ENCODE assay signal across 11 cellular contexts in genomic region chr21:41765393-41765950, GRCh38. TPM values are rescaled to one million over a fixed set of nuclear protein-coding genes. Genes with fewer than 3 reads are reported as not detected.
DNase-seq lines count a peak whose midpoint lies in the region; ATAC-seq, FAIRE-seq and TF ChIP-seq lines count a peak whose summit lies in the region.
"Had no signal": no experiment of that assay in that cellular context is flagged by ENCODE, and none has a peak within 500 bp of the region (broad histone marks: within the 10 kb centered on the region; RNA-seq: fewer than 3 reads in every experiment).

No MANE protein-coding gene starts in this region.

- H3K36me3 ChIP-seq in pancreas = no peaks in the 10 kb centered on the region

- no peak for TF ChIP-seq CTCF in Calu3 (IDR thresholded peaks at IDR 0.05; ENCODE audit: unreplicated experiment)
- TF ChIP-seq CTCF in foreskin keratinocyte (conservative IDR thresholded peaks at IDR 0.05) = no peak
- no peak for TF ChIP-seq CTCF in pancreas (IDR thresholded peaks at IDR 0.05)

- intact Hi-C loops in Calu3 (cut with micrococcal nuclease; ENCODE audit: unreplicated experiment) = loop anchor here (5.0 kb wide), 1 partner anchor 103 kb away; no protein-coding TSS in a partner anchor
- intact Hi-C loops in pancreas (cut with DNase I) = no loop called here

- H3K4me3 ChIP-seq in pancreas = peak overlapping the region; percentile 53 to 79 (median 74)

- H3K27ac ChIP-seq in foreskin keratinocyte (peak overlapping the region; percentile 95), pancreas (peak overlapping the region; percentile 82 to 96 (median 93))

- H3K4me1 Mint-ChIP-seq in Calu3 (ENCODE audit: low read depth, unreplicated experiment) = peaks cover 55% of the 10 kb centered on the region
- peaks cover 29 to 53% of the 10 kb centered on the region in 2 donors for H3K4me1 Mint-ChIP-seq in stimulated activated naive B cell treated with anti-CD40 and anti-IgM and Interleukin-4, amounts not matched to agents 10 μg/mL and 1 μg/mL and 100 μg/mL, for 72 hours

- peak overlapping the region; percentile 83 for H3K27ac Mint-ChIP-seq in Calu3 (ENCODE audit: unreplicated experiment)
- no peak overlapping the region for H3K27ac Mint-ChIP-seq in stimulated activated naive B cell treated with anti-CD40 and anti-IgM and Interleukin-4, amounts not matched to agents 10 μg/mL and 1 μg/mL and 100 μg/mL, for 72 hours

- peaks cover 29% of the 10 kb centered on the region for H3K4me1 ChIP-seq in foreskin keratinocyte
- H3K4me1 ChIP-seq in pancreas = peaks cover 29 to 51% (median 36%) of the 10 kb centered on the region in 3 donors

- TF ChIP-seq POLR2A in erythroblast (IDR thresholded peaks at IDR 0.05; ENCODE audit: low read length) = no peak

- FAIRE-seq in RCC 7860 (lab: Jason Lieb, UNC) = no peak
- FAIRE-seq in pancreas (lab: Jason Lieb, UNC) = no peak

- 14 to 19% methylated on average over 14 of the region's 14 CpGs for WGBS in pancreas, 2 donors

- H3K27me3 ChIP-seq in foreskin keratinocyte = no peaks in the 10 kb centered on the region
- H3K27me3 ChIP-seq in pancreas = no peaks in the 10 kb centered on the region

- H3K27me3 Mint-ChIP-seq in Calu3 (ENCODE audit: unreplicated experiment) = no peaks in the 10 kb centered on the region
- peaks cover 76 to 91% of the 10 kb centered on the region in 2 donors for H3K27me3 Mint-ChIP-seq in stimulated activated naive B cell treated with anti-CD40 and anti-IgM and Interleukin-4, amounts not matched to agents 10 μg/mL and 1 μg/mL and 100 μg/mL, for 72 hours

- peaks cover 83% of the 10 kb centered on the region for H3K36me3 Mint-ChIP-seq in Calu3 (ENCODE audit: insufficient read depth, unreplicated experiment)
- H3K36me3 Mint-ChIP-seq in stimulated activated naive B cell treated with anti-CD40 and anti-IgM and Interleukin-4, amounts not matched to agents 10 μg/mL and 1 μg/mL and 100 μg/mL, for 72 hours = peaks cover 0 to 4% of the 10 kb centered on the region in 2 donors

- H3K9me3 ChIP-seq in pancreas = no peaks in the 10 kb centered on the region

- DNase-seq in Calu3 = no peak
- DNase-seq in RCC 7860 (ENCODE audit: low spot score) = peak; percentile 32
- DNase-seq in foreskin keratinocyte = peak in 1 of 2 donors; percentile 20
- peak in 2 of 6 donors; percentile 24 to 57 for DNase-seq in pancreas
- no peak for DNase-seq in stimulated activated naive B cell treated with anti-CD40 and anti-IgM and Interleukin-4, amounts not matched to agents 10 μg/mL and 1 μg/mL and 100 μg/mL, for 72 hours
- DNase-seq in GM19240 (ENCODE audit: insufficient read length, low spot score) = no peak
- no peak for DNase-seq in T-helper 1 cell
- no peak for DNase-seq in erythroblast (lab: John Stamatoyannopoulos, UW)
- DNase-seq: left cardiac atrium; Right ventricle myocardium superior; stimulated activated CD4-positive, alpha-beta T cell treated with anti-CD3 and anti-CD28 coated beads, Interleukin-2, amount 100 ng/mL, for 24 hours had no signal

- H3K4me3 Mint-ChIP-seq in Calu3 (ENCODE audit: low read depth, unreplicated experiment) = peak overlapping the region; percentile 76
- no peak overlapping the region for H3K4me3 Mint-ChIP-seq in stimulated activated naive B cell treated with anti-CD40 and anti-IgM and Interleukin-4, amounts not matched to agents 10 μg/mL and 1 μg/mL and 100 μg/mL, for 72 hours

- CTCF ChIA-PET in Calu3 (lab: Charles Lee) = interaction anchor here (1.5 kb wide), 1 partner anchor 87 kb away, joined by 7 read pairs; no protein-coding TSS in a partner anchor

- TSS peak; percentile 68 for BruUV-seq in Calu3 (replicated peaks; lab: Mats Ljungman, UMichigan)

- ATAC-seq in foreskin keratinocyte = no peak
- no peak for ATAC-seq in pancreas
- no peak for ATAC-seq in stimulated activated naive B cell treated with anti-CD40 and anti-IgM and Interleukin-4, amounts not matched to agents 10 μg/mL and 1 μg/mL and 100 μg/mL, for 72 hours (replicated peaks)

- H3K9me3 Mint-ChIP-seq in Calu3 (ENCODE audit: low read depth, unreplicated experiment) = no peaks in the 10 kb centered on the region
- peaks cover 0 to 3% of the 10 kb centered on the region in 2 donors for H3K9me3 Mint-ChIP-seq in stimulated activated naive B cell treated with anti-CD40 and anti-IgM and Interleukin-4, amounts not matched to agents 10 μg/mL and 1 μg/mL and 100 μg/mL, for 72 hours

RNA-seq across cellular contexts. Expression of gene RIPK4, which starts 1.4 kb away (rescaled TPM):
- total RNA-seq in Calu3 (2022) (30.0 and 30.3 TPM in 2 replicates), foreskin keratinocyte (33.2 and 40.9 TPM in 2 replicates), pancreas (10 to 100 TPM in 4 of 6 donors, 1 to 10 TPM in 2; 7.7 to 18.2 (median 12.8) TPM)
- polyA plus RNA-seq in foreskin keratinocyte (18.9 and 23.8 TPM in 2 replicates), pancreas (10 to 100 TPM in 1 of 2 donors, 1 to 10 TPM in 1; 9.4 to 16.6 TPM)
